9 cellular contexts compared by ENCODE assay signal in the genomic region with DNA sequence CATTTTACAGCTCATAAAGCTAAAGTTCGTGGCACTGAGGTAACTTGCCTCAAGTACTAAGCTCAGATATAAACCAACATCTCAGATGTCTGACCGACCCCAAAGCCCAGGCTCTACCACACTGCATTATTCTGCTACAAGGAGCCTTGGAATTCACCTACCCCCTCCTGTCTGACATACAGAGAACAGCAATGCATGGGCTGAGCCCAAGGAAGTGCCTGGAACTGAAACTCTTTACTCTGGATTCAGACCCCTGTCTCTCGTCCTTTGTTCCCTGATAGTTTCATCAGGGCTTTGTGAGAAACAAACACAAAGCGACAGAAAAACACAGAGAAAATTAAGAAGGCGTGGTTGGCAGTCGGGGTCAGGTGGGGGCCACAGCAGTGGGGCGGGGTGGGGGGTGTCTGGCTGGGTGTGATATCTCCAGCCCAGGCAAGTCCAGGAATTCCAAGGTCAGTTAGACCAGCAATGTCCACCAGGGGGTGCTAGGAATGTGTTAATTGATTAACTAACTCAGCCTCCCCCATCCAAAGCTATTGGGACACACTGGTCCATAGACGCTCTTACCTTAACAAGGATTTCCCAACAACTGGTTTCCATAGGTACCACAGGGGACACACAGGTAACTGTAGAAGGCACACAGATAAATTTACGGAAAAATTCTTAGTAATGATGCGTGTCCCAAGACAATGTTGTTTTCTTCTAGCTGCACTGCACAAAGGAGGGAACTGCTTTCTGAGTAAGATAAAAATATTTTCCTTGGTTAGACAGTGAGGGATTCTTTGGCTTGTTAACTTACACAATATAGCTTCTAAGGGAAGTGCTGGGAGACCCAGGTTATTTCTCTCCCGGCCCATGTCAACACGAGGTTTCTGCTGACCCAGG. TPM values are rescaled to one million over a fixed set of nuclear protein-coding genes. Genes with fewer than 3 reads are reported as not detected.
A peak's percentile ranks its signal among the peaks of the same experiment; 100 is the strongest.
DNase-seq lines count a peak whose midpoint lies in the region; ATAC-seq and TF ChIP-seq lines count a peak whose summit lies in the region.
"Had no signal": no experiment of that assay in that cellular context is flagged by ENCODE, and none has a peak within 500 bp of the region (broad histone marks: within the 10 kb centered on the region; RNA-seq: fewer than 3 reads in every experiment).

No MANE protein-coding gene starts in this region.

- H3K9me3 ChIP-seq in upper lobe of left lung, result no peaks in the 10 kb centered on the region

- no peak for TF ChIP-seq POLR2A in upper lobe of left lung (IDR thresholded peaks at IDR 0.05)

- peaks cover 3 to 12% (median 8%) of the 10 kb centered on the region in 4 donors for H3K4me1 ChIP-seq in upper lobe of left lung

- DNase-seq in COLO668 (lab: John Stamatoyannopoulos, UW; ENCODE audit: unreplicated experiment), result peak; percentile 75
- DNase-seq in KBM-7, result peak; percentile 73
- peak; percentile 83 for DNase-seq in SK-MEL-5 (ENCODE audit: low read depth, low spot score)
- peak in 6 of 10 donors; percentile 9 to 74 (median 49) for DNase-seq in dorsolateral prefrontal cortex
- peak; percentile 68 for DNase-seq in medulla oblongata (ENCODE audit: extremely low spot score)
- DNase-seq in upper lobe of left lung, result peak in 1 of 2 donors; percentile 70
- DNase-seq in coronary artery (ENCODE audit: low spot score), result no peak

- H3K4me3 ChIP-seq in dorsolateral prefrontal cortex, result no peak overlapping the region
- no peak overlapping the region for H3K4me3 ChIP-seq in upper lobe of left lung
- H3K4me3 ChIP-seq in coronary artery, result no peak overlapping the region

- H3K27ac ChIP-seq in dorsolateral prefrontal cortex (no peak overlapping the region), upper lobe of left lung (no peak overlapping the region), coronary artery (no peak overlapping the region)

- H3K36me3 ChIP-seq in upper lobe of left lung, result no peaks in the 10 kb centered on the region

- in situ Hi-C loops in KBM-7 (cut with MboI; ENCODE audit: low pct_unique_long_range_greater_than_20kb, low sequenced_read_pairs) (no loop called here), SK-MEL-5 (cut with HindIII; ENCODE audit: low pct_unique_long_range_greater_than_20kb, low sequenced_read_pairs) (no loop called here)

- 65 to 70% methylated on average over 10 to 11 of the region's 12 CpGs for WGBS in upper lobe of left lung, 2 donors

- peak; percentile 50 for ATAC-seq in GM18873 (IDR thresholded peaks at IDR 0.05; ENCODE audit: low FRiP score, unreplicated experiment)
- ATAC-seq in upper lobe of left lung (ENCODE audit: low FRiP score in 2 of 2), result peak; percentile 40 to 59

- peak; percentile 32 to 72 (median 59) for TF ChIP-seq CTCF in dorsolateral prefrontal cortex (IDR thresholded peaks at IDR 0.05 in 54 of 56, conservative IDR thresholded peaks at IDR 0.05 in 2 of 56; ENCODE audit: low read depth in 1 of 56, partially characterized antibody in 56 of 56)
- peak in 5 of 6 experiments; percentile 27 to 52 (median 46) for TF ChIP-seq CTCF in upper lobe of left lung (IDR thresholded peaks at IDR 0.05)
- no peak for TF ChIP-seq CTCF in coronary artery (IDR thresholded peaks at IDR 0.05)

- no peak for TF ChIP-seq EP300 in upper lobe of left lung (IDR thresholded peaks at IDR 0.05)

- H3K27me3 ChIP-seq in dorsolateral prefrontal cortex (peaks cover 0 to 2% (median 0%) of the 10 kb centered on the region in 45 donors), upper lobe of left lung (no peaks in the 10 kb centered on the region)

- intact Hi-C loops in dorsolateral prefrontal cortex (cut with DNase I), result no loop called here

RNA-seq across cellular contexts. Expression of a gene that starts 18.8 kb away (rescaled TPM):
- not detected in 2 replicates for total RNA-seq in SK-MEL-5 (2014; rRNA removed; shearing (Covaris generic))
- 0.05 and 0.33 TPM in 2 replicates for polyA plus RNA-seq in SK-MEL-5 (2015; cell fraction: cytosol; rRNA removed)
- 0.99 and 3.8 TPM in 2 replicates for polyA plus RNA-seq in SK-MEL-5 (2015; cell fraction: nucleus; rRNA removed)
- total RNA-seq in dorsolateral prefrontal cortex, result 1 to 10 TPM in 111 of 120 experiments, under 1 TPM in 9; 0.43 to 7.9 (median 2.3) TPM
- total RNA-seq in upper lobe of left lung, result under 1 TPM in 2 of 6 donors, not detected in 4; 0.22 to 0.79 TPM
- total RNA-seq: activated CD8-positive, alpha-beta memory T cell treated with anti-CD3 and anti-CD28 coated beads for 36 hours had no signal
